ENCODE assay signal across 9 cellular contexts in the genomic region with DNA sequence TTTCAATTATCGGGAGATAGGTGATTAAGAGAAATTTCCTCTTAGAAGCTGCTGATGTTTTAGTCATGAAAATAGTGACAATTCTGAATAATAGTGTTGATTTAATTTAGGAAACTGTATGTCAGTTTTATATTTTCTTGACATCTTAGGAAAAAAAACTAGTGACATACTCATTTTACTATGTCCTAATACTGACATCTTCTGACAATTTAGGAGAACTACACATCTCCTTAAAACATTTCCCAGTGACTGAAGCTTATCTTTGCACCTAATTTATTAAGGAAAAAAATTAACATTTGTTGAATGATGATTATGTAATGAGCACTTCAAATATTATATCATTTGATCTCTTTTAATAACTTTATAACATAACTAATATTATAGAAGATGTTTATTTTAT.
DNase-seq lines count a peak whose midpoint lies in the region; ATAC-seq and TF ChIP-seq lines count a peak whose summit lies in the region.
"Had no signal": no experiment of that assay in that cellular context is flagged by ENCODE, and none has a peak within 500 bp of the region (broad histone marks: within the 10 kb centered on the region; RNA-seq: fewer than 3 reads in every experiment).

No MANE protein-coding gene starts in this region.

- ATAC-seq in HG03571 (IDR thresholded peaks at IDR 0.05; ENCODE audit: unreplicated experiment) (no peak), GM19452 (IDR thresholded peaks at IDR 0.05; ENCODE audit: unreplicated experiment) (no peak)

- DNase-seq in AG09319 (ENCODE audit: extremely low read depth, low read depth): no peak
- peak; percentile 31 for DNase-seq in HCEC 1CT
- peak; percentile 39 for DNase-seq in kidney tubule cell (ENCODE audit: low spot score)
- DNase-seq in activated T-cell treated with anti-CD3 and anti-CD28 coated beads, Interleukin-2, amount 50 U/mL, for 1 hour: no peak
- no peak for DNase-seq in GF-D8 (lab: John Stamatoyannopoulos, UW)
- DNase-seq: retina had no signal

- no peak overlapping the region for H3K27ac ChIP-seq in VCaP

- TF ChIP-seq CTCF in AG09319 (IDR thresholded peaks at IDR 0.05; ENCODE audit: low read depth, low read length) (peak; percentile 43), VCaP (conservative IDR thresholded peaks at IDR 0.05) (peak; percentile 42)

Comparison
In these comparisons a context has a peak if more than half of its experiments do, and no peak if none do; other contexts are left out.
1. DNase-seq: peak in HCEC 1CT (single experiment) and kidney tubule cell (single experiment); none in AG09319 (single experiment), activated T-cell treated with anti-CD3 and anti-CD28 coated beads, Interleukin-2, amount 50 U/mL, for 1 hour (single experiment) and GF-D8 (single experiment).